Comparison of ENCODE assay signal across 27 cellular contexts in the genomic region with DNA sequence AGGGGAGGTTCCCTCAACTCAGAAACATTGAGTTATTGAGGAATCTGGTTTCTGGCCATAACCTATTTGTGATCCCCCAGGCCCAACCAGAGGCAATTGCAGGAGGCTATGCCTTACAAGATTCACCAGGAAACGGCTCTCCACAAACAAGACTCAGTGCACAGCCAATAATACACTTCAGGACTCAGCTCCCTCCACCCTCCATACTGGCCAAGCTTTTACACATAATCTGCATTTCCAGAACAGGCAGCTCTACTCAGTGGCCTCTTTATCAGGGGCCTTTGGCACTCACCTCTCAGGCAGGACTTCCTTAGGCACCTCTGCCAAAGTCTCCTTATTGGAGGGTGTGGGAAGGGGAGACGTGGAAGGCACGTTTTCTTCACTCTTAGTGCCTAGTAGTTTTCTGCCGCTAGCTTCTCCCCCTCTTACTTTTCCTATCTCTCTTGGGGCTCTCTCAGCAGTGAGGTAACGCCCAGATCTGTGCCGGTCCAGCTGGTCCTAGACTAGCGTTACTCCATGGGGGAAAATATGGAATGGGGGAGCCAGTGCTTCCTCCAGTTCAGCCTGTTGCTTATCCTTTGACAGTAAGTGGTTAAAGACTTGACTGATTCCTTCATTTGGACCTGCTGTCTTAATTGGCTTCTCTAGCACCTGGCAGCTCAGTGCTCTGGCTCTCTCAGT.
"Had no signal": no experiment of that assay in that cellular context is flagged by ENCODE, and none has a peak within 500 bp of the region (broad histone marks: within the 10 kb centered on the region; RNA-seq: fewer than 3 reads in every experiment).

No MANE protein-coding gene starts in this region.

- DNase-seq: activated CD4-positive, alpha-beta T cell treated with anti-CD3 and anti-CD28 coated beads, Interleukin-2, amount 10 ng/mL, durations not matched to agents 24 days and 14 days; activated CD4-positive, alpha-beta T cell treated with anti-CD3 and anti-CD28 coated beads, Interleukin-2, amount 50 U/mL, for 4 hours; activated CD8-positive, alpha-beta T cell treated with anti-CD3 and anti-CD28 coated beads for 36 hours; activated gamma-delta T cell; activated naive CD4-positive, alpha-beta T cell treated with Interleukin-2 at 50 U/mL for 16 hours; activated T-cell treated with anti-CD3 and anti-CD28 coated beads, Interleukin-2, amount 50 U/mL, for 24 hours; adrenal gland; body of pancreas; caudate nucleus; MM.1S; MV-4-11; NCI-H1092; NCI-H1436 treated with DMSO at 0.1 percent for 48 hours; NCI-H1694 treated with DMSO at 0.1 percent for 48 hours; NCI-H2029; NCI-H510A; NCI-H526; NCI-H748 treated with DMSO at 0.1 percent for 48 hours; Peyer's patch; RPMI8226; SW 1271; T-helper 1 cell; T-helper 2 cell; T-helper 9 cell; WERI-Rb-1 had no signal

- H3K9me3 ChIP-seq: adrenal gland, body of pancreas, breast epithelium, Peyer's patch had no signal

- H3K4me1 ChIP-seq: adrenal gland, body of pancreas, breast epithelium, Peyer's patch had no signal

- ATAC-seq: activated CD8-positive, alpha-beta T cell treated with anti-CD3 and anti-CD28 coated beads for 36 hours; body of pancreas had no signal

- H3K27ac ChIP-seq: adrenal gland, body of pancreas, breast epithelium, KMS-11, Peyer's patch, WERI-Rb-1 had no signal

- H3K36me3 ChIP-seq: adrenal gland, breast epithelium, Peyer's patch, WERI-Rb-1 had no signal

- H3K27me3 ChIP-seq: adrenal gland, body of pancreas, breast epithelium, Peyer's patch had no signal

- H3K4me3 ChIP-seq: adrenal gland, body of pancreas, breast epithelium, Peyer's patch had no signal

- H3K9ac ChIP-seq: KMS-11 had no signal

- H3K4me2 ChIP-seq: KMS-11 had no signal
